In the genomic region with DNA sequence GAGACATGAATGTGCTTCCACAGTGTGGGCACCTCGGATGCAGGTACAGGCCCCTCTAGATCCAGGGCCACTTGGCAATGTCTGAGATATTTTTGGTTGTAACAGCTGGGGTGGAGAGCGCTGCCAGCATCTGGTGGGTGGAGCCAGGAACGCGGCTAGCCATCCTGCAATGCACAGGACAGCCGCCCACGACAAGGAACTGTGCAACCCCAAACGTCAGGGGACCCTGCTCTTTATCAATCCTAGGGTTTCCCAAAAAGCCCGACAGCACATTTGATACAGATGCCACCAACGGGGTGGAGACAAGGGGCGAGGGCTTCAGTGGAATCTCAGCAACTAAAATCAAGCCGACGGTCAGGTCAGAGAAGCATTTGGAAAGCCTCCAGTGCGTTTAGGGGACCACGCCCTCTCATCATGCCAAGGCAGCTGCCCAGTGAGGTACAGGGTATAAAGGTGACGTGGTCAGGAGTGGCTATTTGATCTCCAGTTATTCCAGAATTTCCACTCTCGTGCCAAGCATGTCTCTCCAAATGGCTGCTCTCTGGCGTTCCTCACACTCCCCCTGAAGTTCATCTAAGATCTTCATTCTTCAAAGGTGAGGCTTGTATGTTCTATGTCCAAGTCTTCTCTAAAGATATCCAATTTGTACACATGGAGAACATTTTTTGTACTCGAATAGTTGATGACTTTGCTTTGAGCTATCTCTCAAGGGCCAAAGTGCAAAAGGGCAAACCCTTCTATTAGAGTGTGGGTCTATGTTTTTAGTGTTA, we compare ENCODE assay signal across 20 cellular contexts. TPM values are rescaled to one million over a fixed set of nuclear protein-coding genes. Genes with fewer than 3 reads are reported as not detected.
A peak's percentile ranks its signal among the peaks of the same experiment; 100 is the strongest.
DNase-seq lines count a peak whose midpoint lies in the region; ATAC-seq and TF ChIP-seq lines count a peak whose summit lies in the region.
"Had no signal": no experiment of that assay in that cellular context is flagged by ENCODE, and none has a peak within 500 bp of the region (broad histone marks: within the 10 kb centered on the region; RNA-seq: fewer than 3 reads in every experiment).

No MANE protein-coding gene starts in this region.

- no peak overlapping the region for H3K56ac ChIP-seq in H9 (ENCODE audit: insufficient read length, low read depth, low read length)

- H2AK5ac ChIP-seq in H9 (ENCODE audit: insufficient read length, low read length), result no peak overlapping the region

- peaks cover 57 to 85% (median 64%) of the 10 kb centered on the region in 10 experiments for H3K4me1 ChIP-seq in BLaER1 treated with 17β-estradiol and CSF1 and Interleukin-3, amounts not matched to agents 10 nM and 100 nM
- peaks cover 0 to 44% of the 10 kb centered on the region in 2 donors for H3K4me1 ChIP-seq in right atrium auricular region
- H3K4me1 ChIP-seq in sigmoid colon, result peaks cover 0 to 37% (median 29%) of the 10 kb centered on the region in 4 donors
- no peaks in the 10 kb centered on the region for H3K4me1 ChIP-seq in H9 (ENCODE audit: insufficient read depth, low read length)
- H3K4me1 ChIP-seq: parathyroid adenoma had no signal

- H3K36me3 Mint-ChIP-seq in H9 (ENCODE audit: insufficient read depth in 1 of 3, low read depth in 3 of 3), result peaks cover 17 to 30% (median 27%) of the 10 kb centered on the region in 3 experiments
- H3K36me3 Mint-ChIP-seq: natural killer cell had no signal

- no peak overlapping the region for H2AFZ ChIP-seq in H9 (ENCODE audit: low read length)
- H2AFZ ChIP-seq: parathyroid adenoma had no signal

- H3K9ac ChIP-seq in BLaER1 treated with 17β-estradiol and CSF1 and Interleukin-3, amounts not matched to agents 10 nM and 100 nM, result peak overlapping the region in 9 of 11 experiments; percentile 0 to 52 (median 13); a peak in 8 of 22 replicates
- H3K9ac ChIP-seq in H9 (ENCODE audit: extremely low read depth, insufficient read length, low read length), result no peak overlapping the region
- H3K9ac ChIP-seq: parathyroid adenoma had no signal

- TF ChIP-seq CTCF in right atrium auricular region (IDR thresholded peaks at IDR 0.05), result no peak
- no peak for TF ChIP-seq CTCF in sigmoid colon (IDR thresholded peaks at IDR 0.05)
- no peak for TF ChIP-seq CTCF in H9 (conservative IDR thresholded peaks at IDR 0.05)
- no peak for TF ChIP-seq CTCF in GM10266 (IDR thresholded peaks at IDR 0.05; ENCODE audit: control insufficient read depth, insufficient read depth, low read depth, missing control alignments)

- no peaks in the 10 kb centered on the region for H4K20me1 ChIP-seq in BLaER1 treated with 17β-estradiol and CSF1 and Interleukin-3, amounts not matched to agents 10 nM and 100 nM
- no peaks in the 10 kb centered on the region for H4K20me1 ChIP-seq in H9 (ENCODE audit: control insufficient read depth, insufficient read depth, insufficient read length)

- no peak overlapping the region for H4K5ac ChIP-seq in H9 (ENCODE audit: insufficient read length, low read depth, low read length)

- peak overlapping the region in 8 of 11 experiments; percentile 21 to 61 (median 47); a peak in 13 of 22 replicates for H3K27ac ChIP-seq in BLaER1 treated with 17β-estradiol and CSF1 and Interleukin-3, amounts not matched to agents 10 nM and 100 nM
- H3K27ac ChIP-seq in right atrium auricular region (peak overlapping the region; percentile 49 to 52), sigmoid colon (peak overlapping the region in 1 of 4 donors; percentile 36), H9 (ENCODE audit: insufficient read length, low read depth, low read length) (no peak overlapping the region)
- H3K27ac ChIP-seq: parathyroid adenoma, tibial nerve had no signal

- no peak overlapping the region for H2BK120ac ChIP-seq in H9 (ENCODE audit: low read depth, low read length, poor library complexity, severe bottlenecking)

- no peaks in the 10 kb centered on the region for H3K27me3 ChIP-seq in BLaER1 treated with 17β-estradiol and CSF1 and Interleukin-3, amounts not matched to agents 10 nM and 100 nM
- no peaks in the 10 kb centered on the region for H3K27me3 ChIP-seq in right atrium auricular region
- no peaks in the 10 kb centered on the region for H3K27me3 ChIP-seq in sigmoid colon
- no peaks in the 10 kb centered on the region for H3K27me3 ChIP-seq in H9 (ENCODE audit: insufficient read depth, low read length)
- H3K27me3 ChIP-seq: tibial nerve had no signal

- H3K4me1 Mint-ChIP-seq in H9, result peaks cover 1% of the 10 kb centered on the region in 2 experiments

- H3K4me3 ChIP-seq in BLaER1 treated with 17β-estradiol and CSF1 and Interleukin-3, amounts not matched to agents 10 nM and 100 nM, result no peak overlapping the region
- H3K4me3 ChIP-seq in right atrium auricular region, result no peak overlapping the region
- H3K4me3 ChIP-seq in sigmoid colon, result no peak overlapping the region
- H3K4me3 ChIP-seq: tibial nerve had no signal

- no peaks in the 10 kb centered on the region for H3K23me2 ChIP-seq in H9 (ENCODE audit: insufficient read length, low read depth, low read length, poor library complexity, severe bottlenecking)

- no peak overlapping the region for H2BK15ac ChIP-seq in H9 (ENCODE audit: low read depth, low read length)

- no peak overlapping the region for H3T11ph ChIP-seq in H9 (ENCODE audit: low read length)

- H3K14ac ChIP-seq in H9 (ENCODE audit: insufficient read depth, low read length), result no peak overlapping the region; the same call in 1 of the 2 replicates

- no peak for TF ChIP-seq POLR2A in sigmoid colon (IDR thresholded peaks at IDR 0.05)

- no peaks in the 10 kb centered on the region for H3K9me3 ChIP-seq in BLaER1 treated with 17β-estradiol and CSF1 and Interleukin-3, amounts not matched to agents 10 nM and 100 nM (replicated peaks in 1 of 11)
- no peaks in the 10 kb centered on the region for H3K9me3 ChIP-seq in right atrium auricular region
- no peaks in the 10 kb centered on the region for H3K9me3 ChIP-seq in sigmoid colon
- no peaks in the 10 kb centered on the region for H3K9me3 ChIP-seq in H9 (ENCODE audit: control insufficient read depth, low read depth, low read length)
- H3K9me3 ChIP-seq: tibial nerve had no signal

- no peak overlapping the region for H4K8ac ChIP-seq in H9 (replicated peaks; ENCODE audit: insufficient read length, low read depth, low read length)

- peaks cover 11 to 17% of the 10 kb centered on the region in 2 experiments; a peak in 4 of 5 replicates for H3K9me3 Mint-ChIP-seq in H9
- H3K9me3 Mint-ChIP-seq: CD4-positive, alpha-beta T cell; natural killer cell had no signal

- peak overlapping the region; percentile 55 to 75 (median 70) for H3K4me2 ChIP-seq in BLaER1 treated with 17β-estradiol and CSF1 and Interleukin-3, amounts not matched to agents 10 nM and 100 nM
- no peak overlapping the region for H3K4me2 ChIP-seq in H9 (ENCODE audit: insufficient read depth, insufficient read length, low read length)

- H3K4me3 Mint-ChIP-seq in H9, result no peak overlapping the region
- H3K4me3 Mint-ChIP-seq: CD4-positive, alpha-beta T cell; natural killer cell had no signal

- H2BK5ac ChIP-seq in H9 (ENCODE audit: insufficient read length, low read length), result no peak overlapping the region

- H3K27ac Mint-ChIP-seq in H9, result no peak overlapping the region
- H3K27ac Mint-ChIP-seq: CD4-positive, alpha-beta T cell had no signal

- H3K27me3 Mint-ChIP-seq in H9 (ENCODE audit: low read depth), result no peaks in the 10 kb centered on the region
- H3K27me3 Mint-ChIP-seq: CD4-positive, alpha-beta T cell had no signal

- H3K79me2 ChIP-seq in H9 (ENCODE audit: insufficient read depth, low read length), result no peaks in the 10 kb centered on the region

- no peak overlapping the region for H4K91ac ChIP-seq in H9 (ENCODE audit: insufficient read length, low read depth, low read length)

- DNase-seq in SW480 (ENCODE audit: low spot score) (peak; percentile 48), right atrium auricular region (ENCODE audit: low spot score) (no peak), sigmoid colon (peak; percentile 45), H9 (no peak), GM10266 (ENCODE audit: extremely low spot score) (no peak)
- DNase-seq: activated effector memory CD4-positive, alpha-beta T cell treated with Interleukin-2 at 50 U/mL for 16 hours; amygdala; CD4-positive, alpha-beta T cell; cerebellar nuclear complex; DND-41; foreskin fibroblast; natural killer cell; NCI-H2081; NCI-H524; stimulated activated CD4-positive, alpha-beta T cell treated with anti-CD3 and anti-CD28 coated beads, Interleukin-12 subunit alpha, Interleukin-12 subunit beta, amount 100 ng/mL, for 4 hours had no signal

- H3K79me1 ChIP-seq in H9 (ENCODE audit: insufficient read depth, low read depth, low read length, poor library complexity, severe bottlenecking), result no peaks in the 10 kb centered on the region

- no peak overlapping the region for H3K18ac ChIP-seq in H9 (ENCODE audit: insufficient read length, low read depth, low read length)

- intact Hi-C loops in sigmoid colon (cut with DNase I), result no loop called here

- H2BK20ac ChIP-seq in H9 (ENCODE audit: low read depth, low read length, poor library complexity, severe bottlenecking), result no peak overlapping the region

- H2BK12ac ChIP-seq in H9 (ENCODE audit: insufficient read length, low read depth, low read length), result no peak overlapping the region

- TF ChIP-seq EP300 in sigmoid colon (IDR thresholded peaks at IDR 0.05), result no peak

- ATAC-seq in GM19463 (IDR thresholded peaks at IDR 0.05; ENCODE audit: unreplicated experiment), result no peak
- ATAC-seq in GM18498 (IDR thresholded peaks at IDR 0.05; ENCODE audit: unreplicated experiment), result no peak
- ATAC-seq: natural killer cell had no signal

- H3K36me3 ChIP-seq in BLaER1 treated with 17β-estradiol and CSF1 and Interleukin-3, amounts not matched to agents 10 nM and 100 nM, result peaks cover 0 to 36% (median 12%) of the 10 kb centered on the region in 11 experiments; a peak in 11 of 22 replicates
- H3K36me3 ChIP-seq in right atrium auricular region, result no peaks in the 10 kb centered on the region
- H3K36me3 ChIP-seq in sigmoid colon, result peaks cover 0 to 5% (median 0%) of the 10 kb centered on the region in 4 donors
- H3K36me3 ChIP-seq: tibial nerve had no signal

- 20 to 73% methylated on average over 18 of the region's 18 CpGs for WGBS in sigmoid colon, 2 donors
- no CpG with 5 or more reads among the region's 18 CpGs for WGBS in H9 (ENCODE audit: extremely low coverage, insufficient read length, low lambda C conversion rate)

- no peak overlapping the region for H3K23ac ChIP-seq in H9 (ENCODE audit: insufficient read length, low read depth, low read length)

- H3K4ac ChIP-seq in H9 (ENCODE audit: low read depth, low read length), result no peak overlapping the region

RNA-seq across cellular contexts. Expression of gene LRRFIP1, which starts 55.7 kb away (rescaled TPM):
- 10 to 100 TPM; 71.2 to 88.5 TPM for total RNA-seq in right atrium auricular region
- total RNA-seq in sigmoid colon, result 100 to 1,000 TPM; 112 to 185 (median 136) TPM
- polyA plus RNA-seq in sigmoid colon, result 10 to 100 TPM; 42.0 to 73.8 (median 63.3) TPM
- 37.1 and 38.5 TPM in 2 replicates for total RNA-seq in H9 (2021)

Comparison
In these comparisons a context has a peak if more than half of its experiments do, and no peak if none do; other contexts are left out.
1. DNase-seq: peak in SW480 (single experiment) and sigmoid colon (single experiment); none in right atrium auricular region (single experiment), H9 (single experiment) and GM10266 (single experiment).